8 cellular contexts compared by ENCODE assay signal in the genomic region with DNA sequence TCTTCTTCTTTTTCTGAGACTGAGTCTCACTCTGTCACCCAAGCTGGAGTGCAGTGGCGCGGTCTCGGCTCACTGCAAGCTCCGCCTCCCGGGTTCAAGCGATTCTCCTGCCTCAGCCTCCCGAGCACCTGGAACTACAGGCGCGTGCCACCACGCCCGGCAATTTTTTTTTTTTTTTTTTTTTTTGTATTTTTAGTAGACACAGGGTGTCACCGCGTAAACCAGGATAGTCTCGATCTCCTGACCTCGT. TPM values are rescaled to one million over a fixed set of nuclear protein-coding genes. Genes with fewer than 3 reads are reported as not detected.
DNase-seq lines count a peak whose midpoint lies in the region; ATAC-seq, FAIRE-seq and TF ChIP-seq lines count a peak whose summit lies in the region.
"Not testable (repeated sequence)": the region's sequence is repeated elsewhere in the genome, so short reads cannot be mapped to it uniquely, and the experiment has no call there.

TSS of gene ZNF165 (plus strand) at position 188 of the 250 bp plus-strand sequence. CDS start 4,913 bp downstream, outside the sequence.

- TF ChIP-seq POLR2A in GM12878 (IDR thresholded peaks at IDR 0.05; ENCODE audit: low read depth, low read length) = not testable (repeated sequence)

- H3K4me3 Mint-ChIP-seq in mesothelial cell of epicardium = peak within 1 kb of the TSS; percentile 98

- peak within 1 kb of the TSS; percentile 84 for H3K4me2 ChIP-seq in BLaER1
- H3K4me2 ChIP-seq in SU-DHL-6 (ENCODE audit: low read depth, low read length, poor library complexity, severe bottlenecking) = peak within 1 kb of the TSS; percentile 76
- peak within 1 kb of the TSS; percentile 91 for H3K4me2 ChIP-seq in GM12878 (ENCODE audit: control insufficient read depth, insufficient read depth)
- peak within 1 kb of the TSS; percentile 97 for H3K4me2 ChIP-seq in smooth muscle cell

- H4K20me1 ChIP-seq in BLaER1; SU-DHL-6 (ENCODE audit: low read depth, low read length); GM12878 (ENCODE audit: control insufficient read depth, insufficient read depth); smooth muscle cell (ENCODE audit: low read depth): not testable (repeated sequence)

- peaks cover 12% of the 10 kb centered on the region for H3K36me3 Mint-ChIP-seq in mesothelial cell of epicardium

- not testable (repeated sequence) for TF ChIP-seq RAD21 in GM12878 (IDR thresholded peaks at IDR 0.05; ENCODE audit: insufficient read depth, low read depth, low read length)

- 0% methylated on average over 8 of the region's 15 CpGs for WGBS in GM12878 (ENCODE audit: insufficient coverage, insufficient replicate concordance, low lambda C conversion rate, missing lambda C conversion rate)
- 1% methylated on average over 15 of the region's 15 CpGs for WGBS in smooth muscle cell (ENCODE audit: low lambda C conversion rate)

- not testable (repeated sequence) for H3K27me3 ChIP-seq in BLaER1; SU-DHL-6 (ENCODE audit: low read length); GM12878 (replicated peaks in 1 of 2; ENCODE audit: control insufficient read depth in 2 of 2, insufficient read depth in 2 of 2, low read length in 1 of 2); smooth muscle cell (ENCODE audit: low read depth)

- FAIRE-seq in GM12878 (lab: Jason Lieb, UNC) = not testable (repeated sequence)

- TF ChIP-seq CTCF in SU-DHL-6 (IDR thresholded peaks at IDR 0.05; ENCODE audit: insufficient read depth, low read length, poor library complexity, severe bottlenecking); GM12878 (IDR thresholded peaks at IDR 0.05 in 2 of 3, conservative IDR thresholded peaks at IDR 0.05 in 1 of 3; ENCODE audit: control insufficient read depth in 2 of 3, extremely low read depth in 1 of 3, insufficient read depth in 1 of 3, low read depth in 3 of 3, low read length in 3 of 3); fibroblast of villous mesenchyme (IDR thresholded peaks at IDR 0.05; ENCODE audit: insufficient read depth, low read depth, low read length); mesothelial cell of epicardium (IDR thresholded peaks at IDR 0.05; ENCODE audit: unreplicated experiment); smooth muscle cell (IDR thresholded peaks at IDR 0.05; ENCODE audit: borderline replicate concordance, insufficient read depth, poor library complexity, severe bottlenecking): not testable (repeated sequence)

- peaks cover 17% of the 10 kb centered on the region for H3K4me1 ChIP-seq in BLaER1
- H3K4me1 ChIP-seq in GM12878 (ENCODE audit: control insufficient read depth, insufficient read depth, low read length); smooth muscle cell (ENCODE audit: low read depth): not testable (repeated sequence)

- H3K79me2 ChIP-seq in SU-DHL-6 (ENCODE audit: insufficient read depth, low read length); GM12878 (ENCODE audit: control insufficient read depth, insufficient read depth, low read length); smooth muscle cell (ENCODE audit: low read depth): not testable (repeated sequence)

- SMC1A ChIA-PET in GM12878 (lab: Charles Lee; ENCODE audit: uncharacterized antibody, unreplicated experiment) = not testable (repeated sequence)

- RAD21 ChIA-PET in GM12878 (lab: Charles Lee; ENCODE audit: unreplicated experiment) = not testable (repeated sequence)

- POLR2A ChIA-PET in GM12878 (lab: Charles Lee) = interaction anchor here (0.6 to 1.5 kb wide), 3 partner anchors 56 to 408 kb away, joined by 3 to 5 read pairs (median 3); no protein-coding TSS in a partner anchor

- H3K9me2 ChIP-seq in SU-DHL-6 (replicated peaks; ENCODE audit: insufficient read depth, low read length) = not testable (repeated sequence)

- H2AFZ ChIP-seq in SU-DHL-6 (ENCODE audit: low read depth, low read length, severe bottlenecking) (peak within 1 kb of the TSS; percentile 83), GM12878 (ENCODE audit: control insufficient read depth, low read depth, low read length) (peak within 1 kb of the TSS; percentile 100), smooth muscle cell (ENCODE audit: low read depth) (peak within 1 kb of the TSS; percentile 86)

- H3K27ac ChIP-seq in BLaER1 (peak within 1 kb of the TSS; percentile 74), SU-DHL-6 (ENCODE audit: low read depth, low read length) (peak within 1 kb of the TSS; percentile 64), GM12878 (ENCODE audit: control insufficient read depth, insufficient read depth) (peak within 1 kb of the TSS; percentile 94), smooth muscle cell (ENCODE audit: low read depth) (peak within 1 kb of the TSS; percentile 95)

- not testable (repeated sequence) for H3K36me3 ChIP-seq in BLaER1; SU-DHL-6 (ENCODE audit: low read length); GM12878 (ENCODE audit: control insufficient read depth in 2 of 2, insufficient read depth in 2 of 2, low read length in 1 of 2); smooth muscle cell (ENCODE audit: low read depth)

- H3K4me3 ChIP-seq in BLaER1 = peak within 1 kb of the TSS; percentile 72
- H3K4me3 ChIP-seq in SU-DHL-6 (ENCODE audit: insufficient read depth, low read length, poor library complexity, severe bottlenecking) = peak within 1 kb of the TSS; percentile 75
- H3K4me3 ChIP-seq in GM12878 = peak within 1 kb of the TSS; percentile 79
- H3K4me3 ChIP-seq in fibroblast of villous mesenchyme (ENCODE audit: low read depth, low read length) = peak within 1 kb of the TSS; percentile 89
- peak within 1 kb of the TSS; percentile 76 for H3K4me3 ChIP-seq in smooth muscle cell

- CTCF ChIA-PET in GM12878 (lab: Yijun Ruan, JAX) = interaction anchor here (1.5 kb wide), 1 partner anchor 276 kb away, joined by 5 read pairs; no protein-coding TSS in a partner anchor

- not testable (repeated sequence) for TF ChIP-seq EP300 in GM12878 (IDR thresholded peaks at IDR 0.05; ENCODE audit: borderline replicate concordance in 1 of 2, control insufficient read depth in 1 of 2, low read depth in 2 of 2, low read length in 2 of 2)

- in situ Hi-C loops in GM12878 (cut with MboI) = loop anchor here (25.0 kb wide), 1 partner anchor 1418 kb away; the partner anchor contains the start of gene ZNF322

- H3K27me3 Mint-ChIP-seq in mesothelial cell of epicardium (ENCODE audit: low read depth) = not testable (repeated sequence)

- H3K4me1 Mint-ChIP-seq in mesothelial cell of epicardium = peaks cover 28% of the 10 kb centered on the region

- DNase-seq in GM12878 (ENCODE audit: low read depth, low spot score); fibroblast of villous mesenchyme (ENCODE audit: low read depth); mesothelial cell of epicardium (ENCODE audit: low spot score in 2 of 2, unreplicated experiment in 2 of 2); smooth muscle cell (lab: John Stamatoyannopoulos, UW; ENCODE audit: unreplicated experiment): not testable (repeated sequence)

- not testable (repeated sequence) for H3K9me3 ChIP-seq in BLaER1; SU-DHL-6 (ENCODE audit: insufficient read depth, low read length); GM12878 (replicated peaks; ENCODE audit: control insufficient read depth, insufficient read depth, low read length); smooth muscle cell (replicated peaks; ENCODE audit: low read depth)

- H3F3A ChIP-seq in SU-DHL-6 (ENCODE audit: insufficient read depth); smooth muscle cell (ENCODE audit: low read depth): not testable (repeated sequence)

- BruUV-seq in GM12878 (replicated peaks; lab: Mats Ljungman, UMichigan) = TSS peak; percentile 73

- intact Hi-C loops in GM12878 (cut with micrococcal nuclease; ENCODE audit: unreplicated experiment) = loop anchor here (2.0 kb wide), 3 partner anchors 24 to 178 kb away; no protein-coding TSS in a partner anchor

- H3K9ac ChIP-seq in BLaER1 (peak within 1 kb of the TSS; percentile 79), SU-DHL-6 (ENCODE audit: low read length) (peak within 1 kb of the TSS; percentile 65), GM12878 (ENCODE audit: control insufficient read depth, insufficient read depth, low read length) (peak within 1 kb of the TSS; percentile 87), smooth muscle cell (ENCODE audit: low read depth) (peak within 1 kb of the TSS; percentile 98)

- ATAC-seq in GM21381 (IDR thresholded peaks at IDR 0.05; ENCODE audit: unreplicated experiment) (peak; percentile 9), HG03432 (IDR thresholded peaks at IDR 0.05; ENCODE audit: unreplicated experiment) (peak; percentile 15), GM12878 (peak; percentile 43)

- H3K27ac Mint-ChIP-seq in mesothelial cell of epicardium = peak within 1 kb of the TSS; percentile 99

- not testable (repeated sequence) for H3K9me3 Mint-ChIP-seq in mesothelial cell of epicardium

RNA-seq across cellular contexts. Expression of gene ZNF165, which starts in this region (rescaled TPM):
- total RNA-seq in GM12878 (2013; cell fraction: nucleolus; rRNA removed) = 5.4 and 5.5 TPM in 2 replicates
- total RNA-seq in GM12878 (2014; rRNA removed) = 1.9 and 2.3 TPM in 2 replicates
- total RNA-seq in GM12878 (2014; rRNA removed; fragmentation: Illumina TruSeq; extraction: Trizol) = 3.2 and 3.3 TPM in 2 replicates
- total RNA-seq in GM12878 (2021) = 2.5 and 2.6 TPM in 2 replicates
- polyA plus RNA-seq in GM12878 (2011; ENCODE audit: low read depth) = 1.5 TPM
- polyA plus RNA-seq in GM12878 (2011; rRNA removed) = 1.1 and 1.5 TPM in 2 replicates
- 0.69 and 0.72 TPM in 2 replicates for polyA plus RNA-seq in GM12878 (2011; cell fraction: cytosol; rRNA removed)
- 0.83 and 0.97 TPM in 2 replicates for polyA plus RNA-seq in GM12878 (2011; cell fraction: nucleus; rRNA removed)
- polyA plus RNA-seq in GM12878 (2012) = 1.7 TPM in 2 replicates
- polyA plus RNA-seq in GM12878 (2014; fragmentation: Illumina TruSeq; extraction: Trizol) = 2.1 and 2.8 TPM in 2 replicates
- 1 to 10 TPM; 3.6 to 4.5 TPM for polyA plus RNA-seq in GM12878 (2014; fragmentation: Nextera tagmentation; extraction: Ambion mirVana)
- polyA plus RNA-seq in GM12878 (2014; rRNA removed) = 1.4 and 1.7 TPM in 2 replicates
- 1 to 10 TPM; 4.2 to 5.0 TPM for polyA plus RNA-seq in GM12878 (2016; fragmentation: Nextera tagmentation; extraction: Ambion mirVana)
- polyA minus RNA-seq in GM12878 (2011; rRNA and poly(A)+ RNA removed) = 1.2 and 2.4 TPM in 2 replicates
- 0.42 and 0.67 TPM in 2 replicates for polyA minus RNA-seq in GM12878 (2011; cell fraction: cytosol; rRNA and poly(A)+ RNA removed)
- polyA minus RNA-seq in GM12878 (2011; cell fraction: nucleus; rRNA and poly(A)+ RNA removed) = 1.7 and 2.1 TPM in 2 replicates
- 0.32 and 0.86 TPM in 2 replicates for total RNA-seq in fibroblast of villous mesenchyme
- total RNA-seq in mesothelial cell of epicardium = 3.7 to 4.6 TPM (median 4.0 TPM) in 3 replicates
- total RNA-seq in smooth muscle cell = 0.49 and 0.72 TPM in 2 replicates
- polyA plus RNA-seq in smooth muscle cell = 0.29 and 0.46 TPM in 2 replicates
